3 cellular contexts compared by ENCODE assay signal in genomic region chr16:50190292-50190691, GRCh38.
TF ChIP-seq lines count a peak whose summit lies in the region.

No MANE protein-coding gene starts in this region.

TF ChIP-seq in HepG2, 621 proteins besides CTCF, POLR2A, EP300 and RAD21:
- TF ChIP-seq MAFK (conservative IDR thresholded peaks at IDR 0.05 in 1 of 2, IDR thresholded peaks at IDR 0.05 in 1 of 2; ENCODE audit: low read length in 2 of 2) (peak; percentile 44 to 54; a peak in 3 of 4 replicates), HDAC1 (CRISPR knock-in tag; IDR thresholded peaks at IDR 0.05) (no peak)

TF ChIP-seq in IMR-90, 13 proteins besides CTCF, POLR2A, EP300 and RAD21:
- TF ChIP-seq MAFK (IDR thresholded peaks at IDR 0.05; ENCODE audit: low read depth, low read length), result peak; percentile 36; the same call in 1 of the 2 replicates
- TF ChIP-seq FOS (IDR thresholded peaks at IDR 0.05; ENCODE audit: low read depth, low read length), result no peak
- no peak for TF ChIP-seq MXI1 (IDR thresholded peaks at IDR 0.05; ENCODE audit: borderline replicate concordance, low read depth, low read length)
- no peak for TF ChIP-seq SMC3 (IDR thresholded peaks at IDR 0.05; ENCODE audit: low read depth, low read length)
- TF ChIP-seq USF2 (IDR thresholded peaks at IDR 0.05; ENCODE audit: low read depth, low read length), result no peak
- no peak for TF ChIP-seq BHLHE40 (IDR thresholded peaks at IDR 0.05; ENCODE audit: low read depth, low read length)

TF ChIP-seq in K562, 482 proteins besides CTCF, POLR2A, EP300 and RAD21:
- TF ChIP-seq ZNF699 (CRISPR knock-in tag; IDR thresholded peaks at IDR 0.05; ENCODE audit: insufficient replicate concordance) (no peak), ZNF316 (IDR thresholded peaks at IDR 0.05) (peak; percentile 72), MAFG (tag; conservative IDR thresholded peaks at IDR 0.05) (0 out of 2 replicates have a peak, but pooled peaks have one; percentile 17), ZNF140 (CRISPR knock-in tag; IDR thresholded peaks at IDR 0.05) (no peak), SIRT6 (IDR thresholded peaks at IDR 0.05; ENCODE audit: low read depth, low read length) (no peak), TFAM (CRISPR knock-in tag; conservative IDR thresholded peaks at IDR 0.05) (no peak), PRPF4 (IDR thresholded peaks at IDR 0.05; ENCODE audit: insufficient read depth, low read depth, low read length, poor library complexity, severe bottlenecking) (no peak), HSF4 (CRISPR knock-in tag; IDR thresholded peaks at IDR 0.05; ENCODE audit: borderline replicate concordance) (no peak), ZEB2 (IDR thresholded peaks at IDR 0.05) (no peak), C11orf30 (IDR thresholded peaks at IDR 0.05; ENCODE audit: low read depth) (peak; percentile 44; the same call in 1 of the 2 replicates), HNRNPH1 (optimal IDR thresholded peaks at IDR 0.05; ENCODE audit: low read depth, low read length) (no peak), SMAD4 (CRISPR knock-in tag; conservative IDR thresholded peaks at IDR 0.05) (no peak), ZFP30 (CRISPR knock-in tag; IDR thresholded peaks at IDR 0.05; ENCODE audit: borderline replicate concordance) (no peak), CREB5 (CRISPR knock-in tag; IDR thresholded peaks at IDR 0.05) (no peak), ZNF668 (CRISPR knock-in tag; IDR thresholded peaks at IDR 0.05) (no peak), ZHX1 (conservative IDR thresholded peaks at IDR 0.05; ENCODE audit: low read length) (no peak)
